Comparison of ENCODE assay signal across 18 cellular contexts in genomic region chr12:42985506-42985905, GRCh38.
DNase-seq lines count a peak whose midpoint lies in the region; ATAC-seq and TF ChIP-seq lines count a peak whose summit lies in the region.
"Had no signal": no experiment of that assay in that cellular context is flagged by ENCODE, and none has a peak within 500 bp of the region (broad histone marks: within the 10 kb centered on the region; RNA-seq: fewer than 3 reads in every experiment).

No MANE protein-coding gene starts in this region.

- H3K36me3 ChIP-seq in heart left ventricle (no peaks in the 10 kb centered on the region), mesenchymal stem cell (ENCODE audit: control insufficient read depth in 1 of 2, insufficient read depth in 2 of 2, low read depth in 1 of 2, low read length in 2 of 2) (no peaks in the 10 kb centered on the region)
- H3K36me3 ChIP-seq: BLaER1 treated with 17β-estradiol and CSF1 and Interleukin-3, amounts not matched to agents 10 nM and 100 nM; esophagus squamous epithelium had no signal

- no peak overlapping the region for H2BK12ac ChIP-seq in mesenchymal stem cell (ENCODE audit: low read length in 2 of 2)

- no peak overlapping the region for H4K8ac ChIP-seq in mesenchymal stem cell (ENCODE audit: low read length)

- H3K4me1 Mint-ChIP-seq in type B pancreatic cell (ENCODE audit: unreplicated experiment): peaks cover 46% of the 10 kb centered on the region
- H3K4me1 Mint-ChIP-seq in naive thymus-derived CD8-positive, alpha-beta T cell: no peaks in the 10 kb centered on the region

- H3K27me3 Mint-ChIP-seq in type B pancreatic cell: no peaks in the 10 kb centered on the region
- H3K27me3 Mint-ChIP-seq in naive thymus-derived CD8-positive, alpha-beta T cell: peaks cover 0 to 3% (median 0%) of the 10 kb centered on the region in 5 donors

- H3K27me3 ChIP-seq in heart left ventricle (no peaks in the 10 kb centered on the region), mesenchymal stem cell (ENCODE audit: control insufficient read depth in 1 of 2, insufficient read depth in 1 of 2, low read length in 2 of 2) (no peaks in the 10 kb centered on the region)
- H3K27me3 ChIP-seq: BLaER1 treated with 17β-estradiol and CSF1 and Interleukin-3, amounts not matched to agents 10 nM and 100 nM; esophagus squamous epithelium had no signal

- H3K4ac ChIP-seq in mesenchymal stem cell (ENCODE audit: low read depth in 1 of 2, low read length in 2 of 2): no peak overlapping the region

- H2BK120ac ChIP-seq in mesenchymal stem cell (ENCODE audit: low read depth, low read length): no peak overlapping the region

- peak overlapping the region in 1 of 12 donors; percentile 13 for H3K27ac ChIP-seq in heart left ventricle
- H3K27ac ChIP-seq in mesenchymal stem cell (ENCODE audit: low read length, poor library complexity, severe bottlenecking): no peak overlapping the region
- H3K27ac ChIP-seq: A549; BLaER1 treated with 17β-estradiol and CSF1 and Interleukin-3, amounts not matched to agents 10 nM and 100 nM; esophagus squamous epithelium; GM23248 had no signal

- H3K4me3 Mint-ChIP-seq in type B pancreatic cell: peak overlapping the region; percentile 21
- no peak overlapping the region for H3K4me3 Mint-ChIP-seq in naive thymus-derived CD8-positive, alpha-beta T cell
- H3K4me3 Mint-ChIP-seq: neural crest cell had no signal

- H3K9me3 Mint-ChIP-seq in type B pancreatic cell: no peaks in the 10 kb centered on the region
- peaks cover 0 to 3% (median 0%) of the 10 kb centered on the region in 9 donors for H3K9me3 Mint-ChIP-seq in naive thymus-derived CD8-positive, alpha-beta T cell
- H3K9me3 Mint-ChIP-seq: activated T-helper 2 cell treated with anti-CD3 and anti-CD28 coated beads, Interferon-gamma antibody, Interleukin-2, Interleukin-4, amounts not matched to agents 10 μg/mL and 5 μg/mL and 100 μg/mL, durations not matched to agents 14 hours and 24 hours and 36 hours; neural crest cell had no signal

- H3K36me3 Mint-ChIP-seq in type B pancreatic cell: no peaks in the 10 kb centered on the region
- no peaks in the 10 kb centered on the region for H3K36me3 Mint-ChIP-seq in naive thymus-derived CD8-positive, alpha-beta T cell

- no peak overlapping the region for H2BK5ac ChIP-seq in mesenchymal stem cell (ENCODE audit: low read depth, low read length, poor library complexity, severe bottlenecking)

- no peak overlapping the region for H3K4me2 ChIP-seq in mesenchymal stem cell (ENCODE audit: low read length, poor library complexity, severe bottlenecking)
- H3K4me2 ChIP-seq: A549; BLaER1 treated with 17β-estradiol and CSF1 and Interleukin-3, amounts not matched to agents 10 nM and 100 nM had no signal

- H3K9me3 ChIP-seq in heart left ventricle: peaks cover 0 to 4% (median 0%) of the 10 kb centered on the region in 12 donors
- no peaks in the 10 kb centered on the region for H3K9me3 ChIP-seq in mesenchymal stem cell (ENCODE audit: control insufficient read depth, low read length)
- H3K9me3 ChIP-seq: A549; BLaER1 treated with 17β-estradiol and CSF1 and Interleukin-3, amounts not matched to agents 10 nM and 100 nM; esophagus squamous epithelium had no signal

- no peak overlapping the region for H3K14ac ChIP-seq in mesenchymal stem cell (ENCODE audit: low read length in 2 of 2)

- no peak overlapping the region for H4K91ac ChIP-seq in mesenchymal stem cell (ENCODE audit: low read length)

- H2AFZ ChIP-seq in mesenchymal stem cell (ENCODE audit: low read depth, low read length): no peak overlapping the region
- H2AFZ ChIP-seq: GM23248 had no signal

- peak in 3 of 4 donors; percentile 37 to 71 (median 47) for ATAC-seq in heart left ventricle
- no peak for ATAC-seq in Right ventricle myocardium inferior
- ATAC-seq in naive thymus-derived CD8-positive, alpha-beta T cell: no peak
- no peak for ATAC-seq in HG02798 (IDR thresholded peaks at IDR 0.05; ENCODE audit: poor library complexity, unreplicated experiment)
- ATAC-seq: A549 had no signal

- no peak for TF ChIP-seq POLR2A in heart left ventricle (IDR thresholded peaks at IDR 0.05)

- peaks cover 0 to 6% (median 0%) of the 10 kb centered on the region in 12 donors for H3K4me1 ChIP-seq in heart left ventricle
- no peaks in the 10 kb centered on the region for H3K4me1 ChIP-seq in mesenchymal stem cell (ENCODE audit: control insufficient read depth, insufficient read depth, low read depth, low read length)
- H3K4me1 ChIP-seq: A549; BLaER1 treated with 17β-estradiol and CSF1 and Interleukin-3, amounts not matched to agents 10 nM and 100 nM; esophagus squamous epithelium had no signal

- H2BK15ac ChIP-seq in mesenchymal stem cell (ENCODE audit: low read depth, poor library complexity, severe bottlenecking): no peak overlapping the region

- no peak overlapping the region for H3K27ac Mint-ChIP-seq in type B pancreatic cell
- no peak overlapping the region for H3K27ac Mint-ChIP-seq in naive thymus-derived CD8-positive, alpha-beta T cell
- H3K27ac Mint-ChIP-seq: activated T-helper 2 cell treated with anti-CD3 and anti-CD28 coated beads, Interferon-gamma antibody, Interleukin-2, Interleukin-4, amounts not matched to agents 10 μg/mL and 5 μg/mL and 100 μg/mL, durations not matched to agents 14 hours and 24 hours and 36 hours had no signal

- H3K79me1 ChIP-seq in mesenchymal stem cell (replicated peaks; ENCODE audit: low read length, poor library complexity, severe bottlenecking): no peaks in the 10 kb centered on the region

- H3K23ac ChIP-seq in mesenchymal stem cell (ENCODE audit: low read length in 2 of 2): no peak overlapping the region

- WGBS in heart left ventricle, 4 donors: 6 to 31% (median 15%) methylated on average over 1 of the region's 1 CpG
- WGBS in mesenchymal stem cell: 11% methylated on average over 1 of the region's 1 CpG

- intact Hi-C loops in heart left ventricle (cut with DNase I) (no loop called here), Right ventricle myocardium inferior (cut with DNase I) (no loop called here), posterior cingulate gyrus (cut with DNase I) (no loop called here)

- H3K18ac ChIP-seq in mesenchymal stem cell (ENCODE audit: low read depth in 1 of 2, low read length in 2 of 2): no peak overlapping the region

- POLR2A ChIA-PET in naive thymus-derived CD8-positive, alpha-beta T cell (lab: Charles Lee): no interaction called here

- DNase-seq in heart left ventricle (no peak), Right ventricle myocardium inferior (ENCODE audit: missing footprints) (no peak), ecto neural progenitor cell (ENCODE audit: low spot score) (peak; percentile 57), mesenchymal stem cell (peak; percentile 66), type B pancreatic cell (ENCODE audit: extremely low spot score, unreplicated experiment) (no peak), posterior cingulate gyrus (no peak)
- no peak for DNase-seq in naive thymus-derived CD8-positive, alpha-beta T cell
- DNase-seq: central memory CD4-positive, alpha-beta T cell; effector CD4-positive, alpha-beta T cell; esophagus squamous epithelium; GM23248; kidney; NCI-H1436 had no signal

- H2AK5ac ChIP-seq in mesenchymal stem cell (ENCODE audit: low read length, severe bottlenecking): no peak overlapping the region

- H3K4me3 ChIP-seq in heart left ventricle (no peak overlapping the region), mesenchymal stem cell (ENCODE audit: insufficient read depth in 1 of 2, low read depth in 1 of 2, low read length in 2 of 2) (no peak overlapping the region)
- H3K4me3 ChIP-seq: A549; BLaER1 treated with 17β-estradiol and CSF1 and Interleukin-3, amounts not matched to agents 10 nM and 100 nM; esophagus squamous epithelium; GM23248 had no signal

- H3K9ac ChIP-seq in mesenchymal stem cell (ENCODE audit: low read length): no peak overlapping the region
- H3K9ac ChIP-seq: BLaER1 treated with 17β-estradiol and CSF1 and Interleukin-3, amounts not matched to agents 10 nM and 100 nM; GM23248 had no signal

- TF ChIP-seq CTCF in heart left ventricle (IDR thresholded peaks at IDR 0.05) (no peak), type B pancreatic cell (conservative IDR thresholded peaks at IDR 0.05) (no peak)

Comparison
In these comparisons a context has a peak if more than half of its experiments do, and no peak if none do; other contexts are left out.
1. ATAC-seq: peak in heart left ventricle (3 of 4); none in Right ventricle myocardium inferior (single experiment), naive thymus-derived CD8-positive, alpha-beta T cell (0 of 2) and HG02798 (single experiment).
2. DNase-seq: peak in ecto neural progenitor cell (single experiment) and mesenchymal stem cell (single experiment); none in heart left ventricle (0 of 5), Right ventricle myocardium inferior (single experiment), type B pancreatic cell (single experiment), posterior cingulate gyrus (0 of 10) and naive thymus-derived CD8-positive, alpha-beta T cell (0 of 10).